ENCODE assay signal across 21 cellular contexts in the genomic region with DNA sequence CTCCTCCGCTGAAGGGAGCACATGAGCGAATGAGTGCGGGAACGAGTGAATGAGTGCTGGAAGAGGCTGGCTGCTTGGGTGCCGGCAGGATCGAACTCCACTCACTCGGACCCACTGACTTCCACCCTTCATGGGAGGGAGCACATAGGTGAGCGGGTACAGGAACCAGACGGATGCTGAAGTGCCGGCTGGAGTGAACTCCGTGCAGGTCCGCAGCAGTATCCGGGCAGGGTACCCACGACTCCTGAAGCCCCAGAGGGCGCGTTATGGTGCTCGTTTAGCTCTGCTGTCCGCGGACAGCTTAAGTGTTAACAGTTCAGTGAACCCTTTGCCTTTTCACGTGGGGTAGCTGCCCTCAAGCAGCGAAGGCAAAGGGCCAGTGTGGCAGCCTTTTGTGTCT. TPM values are rescaled to one million over a fixed set of nuclear protein-coding genes. Genes with fewer than 3 reads are reported as not detected.
DNase-seq lines count a peak whose midpoint lies in the region; ATAC-seq and TF ChIP-seq lines count a peak whose summit lies in the region.
"Had no signal": no experiment of that assay in that cellular context is flagged by ENCODE, and none has a peak within 500 bp of the region (broad histone marks: within the 10 kb centered on the region; RNA-seq: fewer than 3 reads in every experiment).

No MANE protein-coding gene starts in this region.

- no peaks in the 10 kb centered on the region for H3K79me2 ChIP-seq in GM23338 (replicated peaks; ENCODE audit: insufficient read depth)

- H3K36me3 ChIP-seq in GM23338 (ENCODE audit: insufficient read depth) (no peaks in the 10 kb centered on the region), HUES6 (ENCODE audit: control insufficient read depth, insufficient read depth, low read length) (no peaks in the 10 kb centered on the region), aorta (ENCODE audit: control insufficient read depth in 1 of 2, insufficient read depth in 2 of 2, low read length in 1 of 2) (no peaks in the 10 kb centered on the region), body of pancreas (replicated peaks in 1 of 2; ENCODE audit: insufficient read depth in 1 of 2, low read depth in 2 of 2) (no peaks in the 10 kb centered on the region)

- ATAC-seq in GM23338 = peak; percentile 69
- peak; percentile 7 for ATAC-seq in aorta (ENCODE audit: low FRiP score)
- no peak for ATAC-seq in body of pancreas
- no peak for ATAC-seq in GM21825 (IDR thresholded peaks at IDR 0.05; ENCODE audit: unreplicated experiment)
- ATAC-seq: CD8-positive, alpha-beta T cell; HepG2 had no signal

- no peak for TF ChIP-seq POLR2A in body of pancreas (IDR thresholded peaks at IDR 0.05)

- intact Hi-C loops in aorta (cut with DNase I) (no loop called here), body of pancreas (cut with DNase I) (no loop called here)

- H3K27ac Mint-ChIP-seq in GM23338 = no peak overlapping the region
- H3K27ac Mint-ChIP-seq: CD14-positive monocyte; CD8-positive, alpha-beta T cell; HFFc6 had no signal

- no peaks in the 10 kb centered on the region for H3K9me2 ChIP-seq in GM23338 (ENCODE audit: insufficient read depth)

- peaks cover 5% of the 10 kb centered on the region; the same call in 1 of the 2 replicates for H3K4me1 ChIP-seq in GM23338 (ENCODE audit: insufficient read depth)
- H3K4me1 ChIP-seq in HUES6 (ENCODE audit: control insufficient read depth, insufficient read depth, low read length) = peaks cover 35% of the 10 kb centered on the region
- no peaks in the 10 kb centered on the region for H3K4me1 ChIP-seq in aorta (ENCODE audit: control insufficient read depth in 1 of 2, insufficient read depth in 2 of 2, low read length in 2 of 2)
- no peaks in the 10 kb centered on the region for H3K4me1 ChIP-seq in body of pancreas

- no peaks in the 10 kb centered on the region; the same call in 2 of the 3 replicates for H3K36me3 Mint-ChIP-seq in GM23338 (ENCODE audit: low read depth)
- H3K36me3 Mint-ChIP-seq: CD14-positive monocyte; CD8-positive, alpha-beta T cell had no signal

- H3K9me3 ChIP-seq in HUES6 (ENCODE audit: control insufficient read depth, insufficient read depth, low read depth, low read length) (no peaks in the 10 kb centered on the region), aorta (ENCODE audit: control insufficient read depth, low read length) (no peaks in the 10 kb centered on the region), body of pancreas (no peaks in the 10 kb centered on the region)

- H3K27ac ChIP-seq in GM23338 (ENCODE audit: low read depth) (no peak overlapping the region), HUES6 (ENCODE audit: low read depth, low read length) (no peak overlapping the region), aorta (ENCODE audit: low read depth in 1 of 2, low read length in 2 of 2) (no peak overlapping the region), body of pancreas (no peak overlapping the region)
- H3K27ac ChIP-seq: GM23248 had no signal

- WGBS in aorta, 2 donors = 79 to 84% methylated on average over 21 of the region's 21 CpGs
- 69 to 77% methylated on average over 21 of the region's 21 CpGs for WGBS in body of pancreas, 2 donors

- no peaks in the 10 kb centered on the region for H3K27me3 ChIP-seq in GM23338 (ENCODE audit: insufficient read depth)
- H3K27me3 ChIP-seq in HUES6 (ENCODE audit: control insufficient read depth, insufficient read depth, low read length) = no peaks in the 10 kb centered on the region
- no peaks in the 10 kb centered on the region for H3K27me3 ChIP-seq in aorta (ENCODE audit: control insufficient read depth in 1 of 2, insufficient read depth in 2 of 2, low read length in 1 of 2)
- no peaks in the 10 kb centered on the region for H3K27me3 ChIP-seq in body of pancreas

- DNase-seq in GM23338 (ENCODE audit: low spot score) = no peak
- DNase-seq in islet precursor cell = peak; percentile 52
- peak in 1 of 2 donors; percentile 66 for DNase-seq in aorta
- no peak for DNase-seq in body of pancreas
- no peak for DNase-seq in NCI-H69 (lab: John Stamatoyannopoulos, UW)
- DNase-seq: CD8-positive, alpha-beta T cell; COR-L47; DMS153; DMS79 treated with DMSO at 0.1 percent for 48 hours; EL; GDM1; GM23248; HCEC 1CT; HFFc6 had no signal

- H3F3A ChIP-seq in GM23338 (replicated peaks; ENCODE audit: low read depth) = no peaks in the 10 kb centered on the region

- H3K4me1 Mint-ChIP-seq in GM23338 = peaks cover 22% of the 10 kb centered on the region
- H3K4me1 Mint-ChIP-seq: CD14-positive monocyte had no signal

- no peaks in the 10 kb centered on the region for H4K20me1 ChIP-seq in GM23338 (replicated peaks; ENCODE audit: insufficient read depth)

- H3K4me3 ChIP-seq in GM23338 (no peak overlapping the region), HUES6 (ENCODE audit: low read depth, low read length) (peak overlapping the region; percentile 33), aorta (ENCODE audit: low read length in 2 of 2) (no peak overlapping the region), body of pancreas (no peak overlapping the region)
- H3K4me3 ChIP-seq: GM23248 had no signal

- H3K9ac ChIP-seq in HUES6 (ENCODE audit: low read length) = peak overlapping the region; percentile 39
- H3K9ac ChIP-seq: GM23248 had no signal

- H3K4me3 Mint-ChIP-seq in GM23338 = no peak overlapping the region
- H3K4me3 Mint-ChIP-seq: CD14-positive monocyte; CD8-positive, alpha-beta T cell; HFFc6 had no signal

- H3K9me3 Mint-ChIP-seq in GM23338 = no peaks in the 10 kb centered on the region
- H3K9me3 Mint-ChIP-seq: CD8-positive, alpha-beta T cell had no signal

- H3K4me2 ChIP-seq in GM23338 = no peak overlapping the region

- H2AFZ ChIP-seq in GM23338 = no peak overlapping the region
- H2AFZ ChIP-seq: GM23248 had no signal

- H3K27me3 Mint-ChIP-seq in GM23338 (ENCODE audit: insufficient read depth, low read depth, poor library complexity) = peaks cover 4% of the 10 kb centered on the region

- TF ChIP-seq CTCF in GM23338 (conservative IDR thresholded peaks at IDR 0.05; ENCODE audit: low read depth in 2 of 2) (no peak), body of pancreas (IDR thresholded peaks at IDR 0.05) (no peak)

TF ChIP-seq in GM23338, 12 proteins besides CTCF, POLR2A, EP300 and RAD21 (continues in another document):
- TF ChIP-seq ZNF114 (CRISPR knock-in tag; IDR thresholded peaks at IDR 0.05) (no peak), EZH2 (IDR thresholded peaks at IDR 0.05; ENCODE audit: low read depth, unreplicated experiment) (no peak), JUNB (IDR thresholded peaks at IDR 0.05; ENCODE audit: unreplicated experiment) (no peak), EZH2phosphoT487 (IDR thresholded peaks at IDR 0.05; ENCODE audit: unreplicated experiment) (no peak), REST (IDR thresholded peaks at IDR 0.05; ENCODE audit: unreplicated experiment) (no peak), STAT1 (IDR thresholded peaks at IDR 0.05; ENCODE audit: unreplicated experiment) (no peak), NANOG (IDR thresholded peaks at IDR 0.05; ENCODE audit: borderline replicate concordance) (no peak), POLR2AphosphoS5 (IDR thresholded peaks at IDR 0.05; ENCODE audit: low read depth) (no peak), CREB1 (CRISPR knock-in tag; IDR thresholded peaks at IDR 0.05; ENCODE audit: low read depth) (no peak)

RNA-seq across cellular contexts. Expression of gene RPRM, which starts 23.2 kb away (rescaled TPM):
- 7.2 and 7.5 TPM in 2 replicates for total RNA-seq in GM23338 (2014; rRNA removed; shearing (Covaris generic))
- polyA plus RNA-seq in GM23338 (2016; fragmentation: Nextera tagmentation; extraction: Ambion mirVana) (5.9 and 7.4 TPM in 2 replicates), aorta (not detected)
- total RNA-seq in aorta (1 to 10 TPM in 1 of 2 donors, under 1 TPM in 1; 0.23 to 1.1 TPM), body of pancreas (not detected)
- total RNA-seq: A673, GM23248, HepG2, HFFc6, HT1080 had no signal
- polyA plus RNA-seq: BJ, CD14-positive monocyte, GM23248, HepG2 had no signal

Comparison
In these comparisons a context has a peak if more than half of its experiments do, and no peak if none do; other contexts are left out.
1. ATAC-seq: peak in GM23338 (single experiment) and aorta (single experiment); none in body of pancreas (single experiment) and GM21825 (single experiment).